Comparison of ENCODE assay signal across 33 cellular contexts in genomic region chr14:28157289-28157869, GRCh38.
"Had no signal": no experiment of that assay in that cellular context is flagged by ENCODE, and none has a peak within 500 bp of the region (broad histone marks: within the 10 kb centered on the region; RNA-seq: fewer than 3 reads in every experiment).

No MANE protein-coding gene starts in this region.

- H3K9ac ChIP-seq: KMS-11 had no signal

- H3K36me3 ChIP-seq: ascending aorta, cardiac muscle cell, Peyer's patch had no signal

- DNase-seq: activated B cell treated with CpG ODN at 0.5 μM for 24 hours; activated CD4-positive, alpha-beta T cell treated with anti-CD3 and anti-CD28 coated beads for 1 hour; activated CD4-positive, alpha-beta T cell treated with anti-CD3 and anti-CD28 coated beads for 48 hours; activated CD8-positive, alpha-beta T cell treated with anti-CD3 and anti-CD28 coated beads for 36 hours; activated naive CD4-positive, alpha-beta T cell; activated naive CD4-positive, alpha-beta T cell treated with anti-CD3 and anti-CD28 coated beads, Interleukin-2, amount 50 U/mL, for 16 hours; activated naive CD8-positive, alpha-beta T cell treated with anti-CD3 and anti-CD28 coated beads for 36 hours; activated T-cell treated with anti-CD3 and anti-CD28 coated beads, Interleukin-2, amount 50 U/mL, for 1 hour; activated T-cell treated with anti-CD3 and anti-CD28 coated beads, Interleukin-2, amount 50 U/mL, for 72 hours; amniotic stem cell; MM.1S; MV-4-11; NCI-H1092; NCI-H1436 treated with DMSO at 0.1 percent for 48 hours; NCI-H1694 treated with DMSO at 0.1 percent for 48 hours; NCI-H2029; NCI-H345; NCI-H510A; NCI-H526; NCI-H748 treated with DMSO at 0.1 percent for 48 hours; NK-92 treated with Interleukin-12 subunit alpha and Interleukin-12 subunit beta, amount 100 ng/mL, for 24 hours; PC-3; RPMI8226; SW 1271; T-helper 1 cell; T-helper 2 cell; T-helper 9 cell had no signal

- H3K4me3 Mint-ChIP-seq: activated B cell treated with CpG ODN at 0.5 μM for 24 hours; activated CD8-positive, alpha-beta T cell treated with anti-CD3 and anti-CD28 coated beads for 36 hours; activated naive CD8-positive, alpha-beta T cell treated with anti-CD3 and anti-CD28 coated beads for 36 hours; activated T-cell treated with anti-CD3 and anti-CD28 coated beads, Interleukin-2, amount 50 U/mL, for 72 hours; activated T-helper 17 cell treated with anti-CD3 and anti-CD28 coated beads, Interleukin-2, amount 50 U/mL, for 72 hours had no signal

- H3K36me3 Mint-ChIP-seq: activated naive CD8-positive, alpha-beta T cell treated with anti-CD3 and anti-CD28 coated beads for 36 hours had no signal

- H3K9me3 ChIP-seq: ascending aorta, Peyer's patch had no signal

- H3K4me1 ChIP-seq: ascending aorta, Peyer's patch had no signal

- H3K4me1 Mint-ChIP-seq: activated B cell treated with CpG ODN at 0.5 μM for 24 hours; activated naive CD8-positive, alpha-beta T cell treated with anti-CD3 and anti-CD28 coated beads for 36 hours; activated T-helper 17 cell treated with anti-CD3 and anti-CD28 coated beads, Interleukin-2, amount 50 U/mL, for 72 hours had no signal

- H3K27ac ChIP-seq: ascending aorta, cardiac muscle cell, KMS-11, Peyer's patch, VCaP had no signal

- ATAC-seq: activated CD8-positive, alpha-beta T cell treated with anti-CD3 and anti-CD28 coated beads for 36 hours; activated T-cell treated with anti-CD3 and anti-CD28 coated beads, Interleukin-2, amount 50 U/mL, for 72 hours; activated T-helper 17 cell treated with anti-CD3 and anti-CD28 coated beads, Interleukin-2, amount 50 U/mL, for 72 hours; PC-3 had no signal

- H3K4me2 ChIP-seq: KMS-11 had no signal

- H3K27ac Mint-ChIP-seq: activated B cell treated with CpG ODN at 0.5 μM for 24 hours; activated CD8-positive, alpha-beta T cell treated with anti-CD3 and anti-CD28 coated beads for 36 hours; activated naive CD8-positive, alpha-beta T cell treated with anti-CD3 and anti-CD28 coated beads for 36 hours; activated T-cell treated with anti-CD3 and anti-CD28 coated beads, Interleukin-2, amount 50 U/mL, for 72 hours; activated T-helper 17 cell treated with anti-CD3 and anti-CD28 coated beads, Interleukin-2, amount 50 U/mL, for 72 hours had no signal

- H3K4me3 ChIP-seq: ascending aorta, cardiac muscle cell, Peyer's patch had no signal

- H3K27me3 ChIP-seq: ascending aorta, cardiac muscle cell, Peyer's patch had no signal

- H3K27me3 Mint-ChIP-seq: activated B cell treated with CpG ODN at 0.5 μM for 24 hours; activated CD8-positive, alpha-beta T cell treated with anti-CD3 and anti-CD28 coated beads for 36 hours; activated naive CD8-positive, alpha-beta T cell treated with anti-CD3 and anti-CD28 coated beads for 36 hours; activated T-helper 17 cell treated with anti-CD3 and anti-CD28 coated beads, Interleukin-2, amount 50 U/mL, for 72 hours had no signal
